Comparison of ENCODE assay signal across 19 cellular contexts in genomic region chr11:119843760-119844330, GRCh38.
DNase-seq lines count a peak whose midpoint lies in the region; ATAC-seq, FAIRE-seq and TF ChIP-seq lines count a peak whose summit lies in the region.
"Had no signal": no experiment of that assay in that cellular context is flagged by ENCODE, and none has a peak within 500 bp of the region (broad histone marks: within the 10 kb centered on the region; RNA-seq: fewer than 3 reads in every experiment).

No MANE protein-coding gene starts in this region.

- no CpG with 5 or more reads among the region's 6 CpGs for WGBS in mesendoderm (ENCODE audit: extremely low coverage, insufficient coverage, low lambda C conversion rate)

- peaks cover 4% of the 10 kb centered on the region for H3K9me3 ChIP-seq in RWPE2 (ENCODE audit: severe bottlenecking)

- no peak overlapping the region for H4K5ac ChIP-seq in mesendoderm (ENCODE audit: low read length)

- no peak overlapping the region for H2BK5ac ChIP-seq in mesendoderm (ENCODE audit: low read length)

- H3K4me2 ChIP-seq in mesendoderm (ENCODE audit: low read length), result no peak overlapping the region

- no peak overlapping the region for H3K4ac ChIP-seq in mesendoderm (ENCODE audit: low read depth, low read length)

- H2AK5ac ChIP-seq in mesendoderm (ENCODE audit: low read length), result no peak overlapping the region

- no peak for TF ChIP-seq CTCF in RWPE2 (IDR thresholded peaks at IDR 0.05; ENCODE audit: poor library complexity, severe bottlenecking)

- H3K79me2 ChIP-seq in mesendoderm (ENCODE audit: control insufficient read depth, insufficient read depth, low read length), result no peaks in the 10 kb centered on the region

- H3K9ac ChIP-seq in mesendoderm (ENCODE audit: low read length), result no peak overlapping the region

- H3K27ac ChIP-seq in RWPE2 (ENCODE audit: poor library complexity, severe bottlenecking) (no peak overlapping the region), mesendoderm (ENCODE audit: low read depth, low read length) (no peak overlapping the region)
- H3K27ac ChIP-seq: right atrium auricular region had no signal

- no peak overlapping the region for H3K18ac ChIP-seq in mesendoderm (ENCODE audit: low read length)

- H3K4me1 ChIP-seq in RWPE2 (ENCODE audit: insufficient read depth, poor library complexity, severe bottlenecking) (peaks cover 5% of the 10 kb centered on the region), mesendoderm (ENCODE audit: control insufficient read depth, low read depth, low read length) (peaks cover 3% of the 10 kb centered on the region)

- H4K8ac ChIP-seq in mesendoderm (ENCODE audit: low read depth, low read length), result no peak overlapping the region

- no peak overlapping the region for H2BK120ac ChIP-seq in mesendoderm (ENCODE audit: low read depth, low read length)

- H3K36me3 ChIP-seq in RWPE2 (ENCODE audit: low read depth) (no peaks in the 10 kb centered on the region), mesendoderm (ENCODE audit: control insufficient read depth, insufficient read depth, low read length) (no peaks in the 10 kb centered on the region)
- H3K36me3 ChIP-seq: heart left ventricle, right atrium auricular region had no signal

- DNase-seq in A172 (ENCODE audit: low spot score), result peak; percentile 2
- DNase-seq in H54 (ENCODE audit: insufficient read length, low spot score), result peak; percentile 25
- no peak for DNase-seq in RWPE2 (ENCODE audit: low spot score)
- DNase-seq in mesendoderm, result peak; percentile 26
- no peak for DNase-seq in islet precursor cell
- DNase-seq in activated naive CD4-positive, alpha-beta T cell treated with anti-CD3 and anti-CD28 coated beads, Interleukin-2, amount 50 U/mL, for 16 hours, result no peak
- no peak for DNase-seq in DMS79 treated with DMSO at 0.1 percent for 48 hours (lab: John Stamatoyannopoulos, UW)
- DNase-seq: ACHN; activated CD4-positive, alpha-beta T cell treated with anti-CD3 and anti-CD28 coated beads, Interleukin-2, amount 10 ng/mL, durations not matched to agents 7 days and 5 days; cortex of kidney; heart left ventricle; KG1; NCI-H1092 treated with DMSO at 0.1 percent for 48 hours; NCI-H2081; occipital lobe; SIG-M5; stimulated activated CD4-positive, alpha-beta T cell treated with anti-CD3 and anti-CD28 coated beads, Interleukin-15, amount 100 ng/mL, for 24 hours had no signal

- H3K27me3 ChIP-seq in RWPE2 (ENCODE audit: insufficient read depth, poor library complexity, severe bottlenecking), result peaks cover 3% of the 10 kb centered on the region
- H3K27me3 ChIP-seq in mesendoderm (ENCODE audit: insufficient read depth, low read length, poor library complexity), result no peaks in the 10 kb centered on the region
- H3K27me3 ChIP-seq: right atrium auricular region had no signal

- ATAC-seq in RWPE2 (ENCODE audit: low read depth) (0 out of 3 replicates have a peak, but pooled peaks have one; percentile 26), GM21528 (IDR thresholded peaks at IDR 0.05; ENCODE audit: low FRiP score, unreplicated experiment) (no peak)

- no peak overlapping the region for H3K56ac ChIP-seq in mesendoderm (ENCODE audit: low read length)

- H3K23ac ChIP-seq in mesendoderm (ENCODE audit: low read length), result no peak overlapping the region

- no peak for FAIRE-seq in H54 (lab: Jason Lieb, UNC)

- TF ChIP-seq POLR2A in H54 (IDR thresholded peaks at IDR 0.05; ENCODE audit: low read depth, low read length), result no peak

- no peak overlapping the region for H2BK15ac ChIP-seq in mesendoderm (replicated peaks; ENCODE audit: low read depth)

- no peak overlapping the region for H3K4me3 ChIP-seq in RWPE2 (ENCODE audit: severe bottlenecking)
- H3K4me3 ChIP-seq in mesendoderm (ENCODE audit: low read length), result no peak overlapping the region
- H3K4me3 ChIP-seq: heart left ventricle, right atrium auricular region had no signal

- H3K79me1 ChIP-seq in mesendoderm (ENCODE audit: low read length), result no peaks in the 10 kb centered on the region

Comparison
In these comparisons a context has a peak if more than half of its experiments do, and no peak if none do; other contexts are left out.
1. DNase-seq: peak in A172 (single experiment), H54 (single experiment) and mesendoderm (single experiment); none in RWPE2 (single experiment), islet precursor cell (single experiment), activated naive CD4-positive, alpha-beta T cell treated with anti-CD3 and anti-CD28 coated beads, Interleukin-2, amount 50 U/mL, for 16 hours (single experiment) and DMS79 treated with DMSO at 0.1 percent for 48 hours (single experiment).